In genomic region chr22:45468872-45469572, GRCh38 we compare ENCODE assay signal across 11 cellular contexts. TPM values are rescaled to one million over a fixed set of nuclear protein-coding genes. Genes with fewer than 3 reads are reported as not detected.
DNase-seq lines count a peak whose midpoint lies in the region; ATAC-seq and TF ChIP-seq lines count a peak whose summit lies in the region.
"Had no signal": no experiment of that assay in that cellular context is flagged by ENCODE, and none has a peak within 500 bp of the region (broad histone marks: within the 10 kb centered on the region; RNA-seq: fewer than 3 reads in every experiment).

No MANE protein-coding gene starts in this region.

- no peak overlapping the region for H3K4me3 Mint-ChIP-seq in natural killer cell treated with Interleukin-12 subunit alpha and Interleukin-12 subunit beta and Interleukin-15 and Interleukin-18, amount 100 ng/mL, for 72 hours
- H3K4me3 Mint-ChIP-seq: H9 had no signal

- no peaks in the 10 kb centered on the region for H3K27me3 ChIP-seq in HAP-1 (ENCODE audit: low read depth)
- no peaks in the 10 kb centered on the region for H3K27me3 ChIP-seq in adipocyte (replicated peaks; ENCODE audit: control insufficient read depth, insufficient read depth, low read length)

- H3K9ac ChIP-seq in adipocyte (ENCODE audit: low read length): peak overlapping the region; percentile 83

- H3K4me3 ChIP-seq in HAP-1: no peak overlapping the region
- peak overlapping the region; percentile 51 for H3K4me3 ChIP-seq in adipocyte (ENCODE audit: low read length)
- no peak overlapping the region for H3K4me3 ChIP-seq in foreskin fibroblast (ENCODE audit: low read depth in 1 of 2, low read length in 2 of 2)

- H3K4me1 ChIP-seq in HAP-1: peaks cover 32% of the 10 kb centered on the region
- H3K4me1 ChIP-seq in adipocyte (ENCODE audit: control insufficient read depth, insufficient read depth, low read length): peaks cover 32% of the 10 kb centered on the region

- TF ChIP-seq CTCF in foreskin fibroblast (IDR thresholded peaks at IDR 0.05; ENCODE audit: low read depth, low read length): no peak

- no peaks in the 10 kb centered on the region for H3K9me3 Mint-ChIP-seq in natural killer cell treated with Interleukin-12 subunit alpha and Interleukin-12 subunit beta and Interleukin-15 and Interleukin-18, amount 100 ng/mL, for 72 hours

- H3K27me3 Mint-ChIP-seq in natural killer cell treated with Interleukin-12 subunit alpha and Interleukin-12 subunit beta and Interleukin-15 and Interleukin-18, amount 100 ng/mL, for 72 hours: peaks cover 17 to 23% of the 10 kb centered on the region in 2 donors

- H3K27ac Mint-ChIP-seq in natural killer cell treated with Interleukin-12 subunit alpha and Interleukin-12 subunit beta and Interleukin-15 and Interleukin-18, amount 100 ng/mL, for 72 hours: no peak overlapping the region

- H3K9me3 ChIP-seq in HAP-1: peaks cover 11% of the 10 kb centered on the region
- peaks cover 16% of the 10 kb centered on the region for H3K9me3 ChIP-seq in adipocyte (ENCODE audit: control insufficient read depth, low read length)

- no peaks in the 10 kb centered on the region for H3K4me1 Mint-ChIP-seq in natural killer cell treated with Interleukin-12 subunit alpha and Interleukin-12 subunit beta and Interleukin-15 and Interleukin-18, amount 100 ng/mL, for 72 hours (ENCODE audit: low read depth in 2 of 2)

- peak; percentile 51 to 94 for DNase-seq in HAP-1 (ENCODE audit: low spot score in 2 of 2)
- peak; percentile 84 for DNase-seq in adipocyte (ENCODE audit: low read depth)
- DNase-seq in foreskin fibroblast: peak; percentile 85 to 94
- DNase-seq in stromal cell of bone marrow (ENCODE audit: low read depth): peak; percentile 75
- no peak for DNase-seq in cortex of kidney (lab: John Stamatoyannopoulos, UW)
- DNase-seq in GM19238 (ENCODE audit: insufficient read length, low spot score): no peak
- DNase-seq in natural killer cell treated with Interleukin-12 subunit alpha and Interleukin-12 subunit beta and Interleukin-15 and Interleukin-18, amount 100 ng/mL, for 72 hours (ENCODE audit: low spot score): no peak
- DNase-seq in T1000 (lab: John Stamatoyannopoulos, UW): no peak
- DNase-seq: H9 had no signal

- H3K36me3 Mint-ChIP-seq in natural killer cell treated with Interleukin-12 subunit alpha and Interleukin-12 subunit beta and Interleukin-15 and Interleukin-18, amount 100 ng/mL, for 72 hours: no peaks in the 10 kb centered on the region

- in situ Hi-C loops in HAP-1 (cut with MboI; ENCODE audit: low sequenced_read_pairs): no loop called here

- no peaks in the 10 kb centered on the region for H3K36me3 ChIP-seq in HAP-1 (replicated peaks)
- no peaks in the 10 kb centered on the region for H3K36me3 ChIP-seq in adipocyte (ENCODE audit: control insufficient read depth, insufficient read depth, low read length, severe bottlenecking)

- no peak for ATAC-seq in natural killer cell treated with Interleukin-12 subunit alpha and Interleukin-12 subunit beta and Interleukin-15 and Interleukin-18, amount 100 ng/mL, for 72 hours

RNA-seq across cellular contexts. Expression of gene FBLN1, which starts 33.7 kb away (rescaled TPM):
- total RNA-seq in natural killer cell treated with Interleukin-12 subunit alpha and Interleukin-12 subunit beta and Interleukin-15 and Interleukin-18, amount 100 ng/mL, for 72 hours: not detected

RNA-seq across cellular contexts. Expression of gene RIBC2, which starts 55.5 kb away (rescaled TPM):
- 1 to 10 TPM; 1.2 to 4.1 TPM for total RNA-seq in natural killer cell treated with Interleukin-12 subunit alpha and Interleukin-12 subunit beta and Interleukin-15 and Interleukin-18, amount 100 ng/mL, for 72 hours

RNA-seq across cellular contexts. Expression of gene SMC1B, which starts 55.6 kb away (rescaled TPM):
- under 1 TPM; 0.07 to 0.14 TPM for total RNA-seq in natural killer cell treated with Interleukin-12 subunit alpha and Interleukin-12 subunit beta and Interleukin-15 and Interleukin-18, amount 100 ng/mL, for 72 hours
- total RNA-seq: glomerular endothelial cell, H9, mucosa of gallbladder had no signal

Comparison
In these comparisons a context has a peak if more than half of its experiments do, and no peak if none do; other contexts are left out.
1. DNase-seq: peak in HAP-1 (2 of 2), adipocyte (single experiment), foreskin fibroblast (2 of 2) and stromal cell of bone marrow (single experiment); none in cortex of kidney (single experiment), GM19238 (single experiment), natural killer cell treated with Interleukin-12 subunit alpha and Interleukin-12 subunit beta and Interleukin-15 and Interleukin-18, amount 100 ng/mL, for 72 hours (single experiment) and T1000 (single experiment).